Comparison of ENCODE assay signal across 7 cellular contexts in genomic region chr11:72827650-72828049, GRCh38. TPM values are rescaled to one million over a fixed set of nuclear protein-coding genes. Genes with fewer than 3 reads are reported as not detected.
DNase-seq lines count a peak whose midpoint lies in the region; ATAC-seq and TF ChIP-seq lines count a peak whose summit lies in the region.
"Not testable (repeated sequence)": the region's sequence is repeated elsewhere in the genome, so short reads cannot be mapped to it uniquely, and the experiment has no call there.

No MANE protein-coding gene starts in this region.

- H3F3A ChIP-seq in OCI-LY1 (ENCODE audit: insufficient read depth, low read length), result not testable (repeated sequence)

- CTCF ChIA-PET in activated CD4-positive, alpha-beta memory T cell treated with anti-CD3 and anti-CD28 coated beads, Interleukin-2, amount 10 ng/mL, durations not matched to agents 7 days and 5 days (lab: Charles Lee), result interaction anchor here (1.2 to 2.5 kb wide), 6 partner anchors 12 to 409 kb away, joined by 3 to 15 read pairs (median 6); no protein-coding TSS in a partner anchor

- H3K36me3 Mint-ChIP-seq in activated CD4-positive, alpha-beta memory T cell treated with anti-CD3 and anti-CD28 coated beads, Interleukin-2, amount 10 ng/mL, durations not matched to agents 7 days and 5 days (ENCODE audit: low read depth), result peaks cover 66% of the 10 kb centered on the region
- H3K36me3 Mint-ChIP-seq in naive thymus-derived CD8-positive, alpha-beta T cell, result peaks cover 0 to 18% (median 0%) of the 10 kb centered on the region in 3 donors
- peaks cover 56% of the 10 kb centered on the region for H3K36me3 Mint-ChIP-seq in stimulated activated memory B cell treated with anti-CD40 and anti-IgM and Interleukin-4, amounts not matched to agents 10 μg/mL and 1 μg/mL and 100 μg/mL, for 72 hours

- not testable (repeated sequence) for H3K9me3 ChIP-seq in OCI-LY1 (ENCODE audit: low read length); adrenal gland (replicated peaks in 1 of 3); left ventricle myocardium inferior (replicated peaks)

- not testable (repeated sequence) for H4K20me1 ChIP-seq in OCI-LY1 (ENCODE audit: insufficient read depth, low read length)

- H3K4me3 ChIP-seq in OCI-LY1 (ENCODE audit: low read depth, low read length, poor library complexity, severe bottlenecking); adrenal gland; left ventricle myocardium inferior: not testable (repeated sequence)

- H3K27ac ChIP-seq in OCI-LY1 (ENCODE audit: low read depth, low read length, poor library complexity, severe bottlenecking) (peak overlapping the region; percentile 17), adrenal gland (peak overlapping the region; percentile 45 to 87 (median 65)), left ventricle myocardium inferior (replicated peaks) (peak overlapping the region; percentile 63)

- H3K9me2 ChIP-seq in OCI-LY1 (ENCODE audit: low read depth, low read length), result not testable (repeated sequence)

- POLR2A ChIA-PET in activated CD4-positive, alpha-beta memory T cell treated with anti-CD3 and anti-CD28 coated beads, Interleukin-2, amount 10 ng/mL, durations not matched to agents 7 days and 5 days (lab: Charles Lee), result interaction anchor here (0.6 to 7.4 kb wide), 5 partner anchors 13 to 349 kb away, joined by 3 to 58 read pairs (median 3); partner anchors contain the start of gene ATG16L2
- POLR2A ChIA-PET in naive thymus-derived CD8-positive, alpha-beta T cell (lab: Charles Lee), result interaction anchor here (0.7 to 1.4 kb wide), 2 partner anchors 12 to 18 kb away, joined by 3 read pairs; no protein-coding TSS in a partner anchor

- not testable (repeated sequence) for ATAC-seq in naive thymus-derived CD8-positive, alpha-beta T cell; stimulated activated memory B cell treated with anti-CD40 and anti-IgM and Interleukin-4, amounts not matched to agents 10 μg/mL and 1 μg/mL and 100 μg/mL, for 72 hours

- H3K27me3 Mint-ChIP-seq in activated CD4-positive, alpha-beta memory T cell treated with anti-CD3 and anti-CD28 coated beads, Interleukin-2, amount 10 ng/mL, durations not matched to agents 7 days and 5 days; naive thymus-derived CD8-positive, alpha-beta T cell; stimulated activated memory B cell treated with anti-CD40 and anti-IgM and Interleukin-4, amounts not matched to agents 10 μg/mL and 1 μg/mL and 100 μg/mL, for 72 hours: not testable (repeated sequence)

- TF ChIP-seq POLR2A in adrenal gland (IDR thresholded peaks at IDR 0.05), result not testable (repeated sequence)

- not testable (repeated sequence) for H2AFZ ChIP-seq in OCI-LY1 (ENCODE audit: low read length)

- H3K4me3 Mint-ChIP-seq in activated CD4-positive, alpha-beta memory T cell treated with anti-CD3 and anti-CD28 coated beads, Interleukin-2, amount 10 ng/mL, durations not matched to agents 7 days and 5 days, result not testable (repeated sequence)
- peak overlapping the region in 1 of 10 donors; percentile 25 for H3K4me3 Mint-ChIP-seq in naive thymus-derived CD8-positive, alpha-beta T cell
- peak overlapping the region; percentile 25 for H3K4me3 Mint-ChIP-seq in stimulated activated memory B cell treated with anti-CD40 and anti-IgM and Interleukin-4, amounts not matched to agents 10 μg/mL and 1 μg/mL and 100 μg/mL, for 72 hours

- not testable (repeated sequence) for H3K9me3 Mint-ChIP-seq in activated CD4-positive, alpha-beta memory T cell treated with anti-CD3 and anti-CD28 coated beads, Interleukin-2, amount 10 ng/mL, durations not matched to agents 7 days and 5 days; naive thymus-derived CD8-positive, alpha-beta T cell; stimulated activated memory B cell treated with anti-CD40 and anti-IgM and Interleukin-4, amounts not matched to agents 10 μg/mL and 1 μg/mL and 100 μg/mL, for 72 hours

- not testable (repeated sequence) for TF ChIP-seq CTCF in GM10266 (IDR thresholded peaks at IDR 0.05; ENCODE audit: control insufficient read depth, insufficient read depth, low read depth, missing control alignments); OCI-LY1 (IDR thresholded peaks at IDR 0.05; ENCODE audit: low read length); adrenal gland (IDR thresholded peaks at IDR 0.05); left ventricle myocardium inferior (IDR thresholded peaks at IDR 0.05; ENCODE audit: borderline replicate concordance)

- peaks cover 24% of the 10 kb centered on the region for H3K4me1 Mint-ChIP-seq in activated CD4-positive, alpha-beta memory T cell treated with anti-CD3 and anti-CD28 coated beads, Interleukin-2, amount 10 ng/mL, durations not matched to agents 7 days and 5 days
- H3K4me1 Mint-ChIP-seq in naive thymus-derived CD8-positive, alpha-beta T cell, result peaks cover 12 to 25% (median 18%) of the 10 kb centered on the region in 4 donors
- H3K4me1 Mint-ChIP-seq in stimulated activated memory B cell treated with anti-CD40 and anti-IgM and Interleukin-4, amounts not matched to agents 10 μg/mL and 1 μg/mL and 100 μg/mL, for 72 hours, result peaks cover 89% of the 10 kb centered on the region

- H3K27ac Mint-ChIP-seq in activated CD4-positive, alpha-beta memory T cell treated with anti-CD3 and anti-CD28 coated beads, Interleukin-2, amount 10 ng/mL, durations not matched to agents 7 days and 5 days, result peak overlapping the region; percentile 76
- peak overlapping the region in 7 of 10 donors; percentile 25 to 87 (median 74) for H3K27ac Mint-ChIP-seq in naive thymus-derived CD8-positive, alpha-beta T cell
- peak overlapping the region; percentile 67 for H3K27ac Mint-ChIP-seq in stimulated activated memory B cell treated with anti-CD40 and anti-IgM and Interleukin-4, amounts not matched to agents 10 μg/mL and 1 μg/mL and 100 μg/mL, for 72 hours

- H3K4me1 ChIP-seq in OCI-LY1 (ENCODE audit: insufficient read depth, low read length, severe bottlenecking) (peaks cover 11% of the 10 kb centered on the region), adrenal gland (replicated peaks in 1 of 2) (peaks cover 27 to 33% of the 10 kb centered on the region in 2 donors), left ventricle myocardium inferior (peaks cover 33% of the 10 kb centered on the region)

- not testable (repeated sequence) for H3K79me2 ChIP-seq in OCI-LY1 (ENCODE audit: insufficient read depth, low read length)

- WGBS in adrenal gland, 4 donors, result 59 to 64% (median 64%) methylated on average over 11 of the region's 11 CpGs

- intact Hi-C loops in adrenal gland (cut with DNase I), result loop anchor here (2.0 to 5.0 kb wide), 2 partner anchors 350 to 351 kb away; no protein-coding TSS in a partner anchor
- intact Hi-C loops in left ventricle myocardium inferior (cut with micrococcal nuclease), result not testable (repeated sequence)

- not testable (repeated sequence) for H3K4me2 ChIP-seq in OCI-LY1 (ENCODE audit: low read length)

- not testable (repeated sequence) for H3K9ac ChIP-seq in OCI-LY1 (ENCODE audit: low read length)

- DNase-seq in GM10266 (ENCODE audit: extremely low spot score) (peak; percentile 15), adrenal gland (peak in 3 of 7 donors; percentile 36 to 70 (median 56))
- not testable (repeated sequence) for DNase-seq in activated CD4-positive, alpha-beta memory T cell treated with anti-CD3 and anti-CD28 coated beads, Interleukin-2, amount 10 ng/mL, durations not matched to agents 7 days and 5 days; left ventricle myocardium inferior; naive thymus-derived CD8-positive, alpha-beta T cell

- not testable (repeated sequence) for H3K27me3 ChIP-seq in OCI-LY1 (ENCODE audit: insufficient read depth, low read length); adrenal gland; left ventricle myocardium inferior (ENCODE audit: low read depth)

- peaks cover 20% of the 10 kb centered on the region for H3K36me3 ChIP-seq in OCI-LY1 (ENCODE audit: insufficient read depth, low read length)
- H3K36me3 ChIP-seq in adrenal gland (replicated peaks in 1 of 2); left ventricle myocardium inferior: not testable (repeated sequence)

RNA-seq across cellular contexts. Expression of gene ATG16L2, which starts 13.4 kb away (rescaled TPM):
- 100 to 1,000 TPM; 135 to 137 TPM for total RNA-seq in activated CD4-positive, alpha-beta memory T cell treated with anti-CD3 and anti-CD28 coated beads, Interleukin-2, amount 10 ng/mL, durations not matched to agents 7 days and 5 days
- 10 to 100 TPM in 7 of 8 donors, 1 to 10 TPM in 1; 9.2 to 70.0 (median 30.6) TPM for total RNA-seq in adrenal gland
- polyA plus RNA-seq in adrenal gland, result 100 to 1,000 TPM in 2 of 3 donors, 1 to 10 TPM in 1; 5.7 to 343 (median 129) TPM
- total RNA-seq in left ventricle myocardium inferior, result 14.4 TPM
- total RNA-seq in naive thymus-derived CD8-positive, alpha-beta T cell, result 100 to 1,000 TPM; 156 to 157 TPM
- polyA plus RNA-seq in naive thymus-derived CD8-positive, alpha-beta T cell, result 10 to 100 TPM in 2 of 3 donors, 1 to 10 TPM in 1; 9.9 to 12.1 (median 11.6) TPM

RNA-seq across cellular contexts. Expression of gene STARD10, which starts 33.8 kb away (rescaled TPM):
- total RNA-seq in activated CD4-positive, alpha-beta memory T cell treated with anti-CD3 and anti-CD28 coated beads, Interleukin-2, amount 10 ng/mL, durations not matched to agents 7 days and 5 days, result 10 to 100 TPM; 11.3 to 11.6 TPM
- 100 to 1,000 TPM; 190 to 425 (median 350) TPM for total RNA-seq in adrenal gland
- polyA plus RNA-seq in adrenal gland, result 100 to 1,000 TPM; 261 to 668 (median 513) TPM
- total RNA-seq in left ventricle myocardium inferior, result 93.6 TPM
- total RNA-seq in naive thymus-derived CD8-positive, alpha-beta T cell, result 10 to 100 TPM; 11.8 to 15.6 TPM
- 10 to 100 TPM; 13.5 to 16.3 (median 14.9) TPM for polyA plus RNA-seq in naive thymus-derived CD8-positive, alpha-beta T cell
